In the genomic region with DNA sequence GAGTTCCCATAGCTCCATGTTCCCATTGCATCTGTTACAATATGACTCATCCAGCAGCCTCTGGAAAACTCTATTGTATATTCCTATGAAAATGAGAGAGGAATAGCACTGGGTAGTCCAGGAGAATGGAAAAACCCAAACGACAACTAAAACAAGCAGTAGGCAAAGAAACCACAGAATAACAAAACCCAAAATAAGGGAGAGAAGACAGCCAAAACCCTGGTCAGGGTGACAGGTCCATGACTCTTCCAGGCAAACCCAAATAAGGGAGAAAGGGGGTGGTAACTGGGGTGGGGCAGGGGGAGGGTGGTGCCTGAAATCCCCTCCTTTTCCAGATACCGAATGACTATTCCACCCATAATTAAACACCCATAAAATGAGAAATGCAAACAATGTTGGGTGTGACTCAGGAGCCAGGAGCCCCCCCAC, we compare ENCODE assay signal across 17 cellular contexts. TPM values are rescaled to one million over a fixed set of nuclear protein-coding genes. Genes with fewer than 3 reads are reported as not detected.
A peak's percentile ranks its signal among the peaks of the same experiment; 100 is the strongest.
DNase-seq lines count a peak whose midpoint lies in the region; FAIRE-seq and TF ChIP-seq lines count a peak whose summit lies in the region.
"Had no signal": no experiment of that assay in that cellular context is flagged by ENCODE, and none has a peak within 500 bp of the region (broad histone marks: within the 10 kb centered on the region; RNA-seq: fewer than 3 reads in every experiment).

No MANE protein-coding gene starts in this region.

- TF ChIP-seq CTCF in HFFc6 (IDR thresholded peaks at IDR 0.05): no peak
- no peak for TF ChIP-seq CTCF in RWPE1 (conservative IDR thresholded peaks at IDR 0.05; ENCODE audit: low read depth)

- peaks cover 66% of the 10 kb centered on the region for H3K36me3 Mint-ChIP-seq in HFFc6 (ENCODE audit: low read depth)

- H3K9me3 Mint-ChIP-seq in HFFc6: peaks cover 79% of the 10 kb centered on the region

- H3K27me3 ChIP-seq in small intestine (ENCODE audit: control insufficient read depth in 2 of 2, insufficient read depth in 2 of 2, low read length in 2 of 2): no peaks in the 10 kb centered on the region
- H3K27me3 ChIP-seq: testis had no signal

- 60 to 81% (median 67%) methylated on average over 2 of the region's 2 CpGs for WGBS in small intestine, 3 donors

- no peak overlapping the region for H3K4me3 ChIP-seq in small intestine (ENCODE audit: low read depth in 1 of 2, low read length in 2 of 2)
- H3K4me3 ChIP-seq: testis had no signal

- H3K27ac Mint-ChIP-seq in HFFc6: no peak overlapping the region
- H3K27ac Mint-ChIP-seq: CD4-positive, alpha-beta T cell had no signal

- POLR2A ChIA-PET in RWPE1 (lab: Yijun Ruan, JAX; ENCODE audit: low non-redundant PET): interaction anchor here (0.6 kb wide), 2 partner anchors 15 to 126 kb away, joined by 3 to 6 read pairs; no protein-coding TSS in a partner anchor

- peaks cover 23% of the 10 kb centered on the region for H3K4me1 Mint-ChIP-seq in HFFc6 (ENCODE audit: low read depth)

- H3K4me3 Mint-ChIP-seq in HFFc6: peak overlapping the region; percentile 16; the same call in 1 of the 2 replicates

- peaks cover 6% of the 10 kb centered on the region for H3K9me3 ChIP-seq in small intestine (ENCODE audit: control insufficient read depth, low read depth)
- H3K9me3 ChIP-seq: testis had no signal

- peaks cover 3 to 4% of the 10 kb centered on the region in 2 donors for H3K36me3 ChIP-seq in small intestine (ENCODE audit: control insufficient read depth in 2 of 2, insufficient read depth in 2 of 2, low read length in 2 of 2)

- no peak for FAIRE-seq in small intestine (lab: Jason Lieb, UNC)

- H3K4me1 ChIP-seq in small intestine (ENCODE audit: control insufficient read depth in 2 of 2, insufficient read depth in 1 of 2, low read depth in 1 of 2, low read length in 1 of 2): no peaks in the 10 kb centered on the region
- H3K4me1 ChIP-seq: testis had no signal

- peaks cover 2% of the 10 kb centered on the region; the same call in 1 of the 2 replicates for H3K27me3 Mint-ChIP-seq in HFFc6 (ENCODE audit: insufficient read depth)
- H3K27me3 Mint-ChIP-seq: CD4-positive, alpha-beta T cell; progenitor cell of endocrine pancreas had no signal

- CTCF ChIA-PET in RWPE1 (lab: Yijun Ruan, JAX): no interaction called here

- no peak overlapping the region for H3K27ac ChIP-seq in RWPE1
- H3K27ac ChIP-seq in epithelial cell of prostate: no peak overlapping the region
- no peak overlapping the region for H3K27ac ChIP-seq in small intestine (ENCODE audit: low read depth in 1 of 2, low read length in 1 of 2)
- H3K27ac ChIP-seq: testis, VCaP had no signal

- DNase-seq in HFFc6 (no peak), RWPE1 (ENCODE audit: low spot score) (peak; percentile 46), epithelial cell of prostate (ENCODE audit: low read depth, low spot score) (peak; percentile 26), small intestine (peak; percentile 6), NCI-H2029 treated with DMSO at 0.1 percent for 48 hours (lab: John Stamatoyannopoulos, UW) (no peak), GM19240 (ENCODE audit: insufficient read length, low spot score) (no peak)
- no peak for DNase-seq in activated CD4-positive, alpha-beta T cell treated with anti-CD3 and anti-CD28 coated beads for 1 hour
- DNase-seq: activated CD8-positive, alpha-beta memory T cell treated with anti-CD3 and anti-CD28 coated beads for 24 hours; activated effector memory CD4-positive, alpha-beta T cell treated with anti-CD3 and anti-CD28 coated beads, Interleukin-2, amount 50 U/mL, for 16 hours; CD4-positive, alpha-beta T cell; GF-D8; glutamatergic neuron; islet precursor cell; NCI-H1048; testis had no signal

RNA-seq across cellular contexts. Expression of a gene that starts 4.0 kb away (rescaled TPM):
- 1 to 10 TPM; 3.4 to 4.5 (median 4.1) TPM for total RNA-seq in HFFc6 (2021; fragmentation: NEBNext Ultra II Directional; extraction: Animal tissue kit (Norgen Biotek cat#: 25700))
- 1 to 10 TPM in 2 of 3 donors, under 1 TPM in 1; 0.54 to 1.8 (median 1.1) TPM for polyA plus RNA-seq in small intestine

RNA-seq across cellular contexts. Expression of a gene that starts 30.4 kb away (rescaled TPM):
- total RNA-seq in HFFc6 (2021; fragmentation: NEBNext Ultra II Directional; extraction: Animal tissue kit (Norgen Biotek cat#: 25700)): 10 to 100 TPM; 24.0 to 31.2 (median 28.2) TPM
- 10 to 100 TPM; 34.8 to 53.9 (median 53.8) TPM for polyA plus RNA-seq in small intestine

RNA-seq across cellular contexts. Expression of a gene that starts 46.1 kb away (rescaled TPM):
- total RNA-seq in HFFc6 (2021; fragmentation: NEBNext Ultra II Directional; extraction: Animal tissue kit (Norgen Biotek cat#: 25700)): 10 to 100 TPM; 26.5 to 32.5 (median 29.9) TPM
- polyA plus RNA-seq in small intestine: 10 to 100 TPM; 11.9 to 22.5 (median 13.0) TPM

RNA-seq across cellular contexts. Expression of a gene that starts 52.0 kb away (rescaled TPM):
- total RNA-seq in HFFc6 (2021; fragmentation: NEBNext Ultra II Directional; extraction: Animal tissue kit (Norgen Biotek cat#: 25700)): 1 to 10 TPM; 2.5 to 3.0 (median 2.8) TPM
- 1 to 10 TPM in 1 of 3 donors, under 1 TPM in 2; 0.67 to 1.1 (median 0.97) TPM for polyA plus RNA-seq in small intestine

Comparison
In these comparisons a context has a peak if more than half of its experiments do, and no peak if none do; other contexts are left out.
1. DNase-seq: peak in RWPE1 (single experiment), epithelial cell of prostate (single experiment) and small intestine (single experiment); none in HFFc6 (single experiment), NCI-H2029 treated with DMSO at 0.1 percent for 48 hours (single experiment), activated CD4-positive, alpha-beta T cell treated with anti-CD3 and anti-CD28 coated beads for 1 hour (single experiment) and GM19240 (single experiment).